1 cellular context compared by ENCODE assay signal in genomic region chr4:140153744-140154571, GRCh38.
A peak's percentile ranks its signal among the peaks of the same experiment; 100 is the strongest.
TF ChIP-seq lines count a peak whose summit lies in the region.

MAML3 (minus strand) TSS chr4:140154184; CDS start chr4:140153327, 857 bp downstream.

TF ChIP-seq in HepG2, 621 proteins besides CTCF, POLR2A, EP300 and RAD21 (continued from another document and continues in another):
- TF ChIP-seq SKIL (CRISPR knock-in tag; IDR thresholded peaks at IDR 0.05; ENCODE audit: borderline replicate concordance) (peak; percentile 63), TFDP2 (CRISPR knock-in tag; IDR thresholded peaks at IDR 0.05) (peak; percentile 42; the same call in 1 of the 2 replicates), ETV6 (CRISPR knock-in tag; conservative IDR thresholded peaks at IDR 0.05) (peak; percentile 43; the same call in 1 of the 2 replicates), PHF21A (CRISPR knock-in tag; IDR thresholded peaks at IDR 0.05) (peak; percentile 41; the same call in 1 of the 2 replicates), ZNF367 (CRISPR knock-in tag; IDR thresholded peaks at IDR 0.05; ENCODE audit: borderline replicate concordance) (no peak; the same call in 1 of the 2 replicates), RBM22 (optimal IDR thresholded peaks at IDR 0.05; ENCODE audit: low read length) (no peak), ZNF576 (CRISPR knock-in tag; IDR thresholded peaks at IDR 0.05) (no peak), SALL2 (CRISPR knock-in tag; IDR thresholded peaks at IDR 0.05) (peak; percentile 79), FOXK1 (CRISPR knock-in tag; IDR thresholded peaks at IDR 0.05; ENCODE audit: borderline replicate concordance, low read depth) (peak; percentile 90; the same call in 1 of the 2 replicates), ZNF556 (CRISPR knock-in tag; IDR thresholded peaks at IDR 0.05; ENCODE audit: borderline replicate concordance) (0 out of 2 replicates have a peak, but pooled peaks have one; percentile 30), MED13 (CRISPR knock-in tag; IDR thresholded peaks at IDR 0.05) (0 out of 2 replicates have a peak, but pooled peaks have one; percentile 64), ZNF564 (CRISPR knock-in tag; IDR thresholded peaks at IDR 0.05) (0 out of 2 replicates have a peak, but pooled peaks have one; percentile 48), ZNF451 (CRISPR knock-in tag; IDR thresholded peaks at IDR 0.05) (0 out of 2 replicates have a peak, but pooled peaks have one; percentile 27), THAP11 (CRISPR knock-in tag; IDR thresholded peaks at IDR 0.05) (peak; percentile 72), KLF6 (CRISPR knock-in tag; IDR thresholded peaks at IDR 0.05) (0 out of 2 replicates have a peak, but pooled peaks have one; percentile 50), ZNF687 (CRISPR knock-in tag; IDR thresholded peaks at IDR 0.05) (peak; percentile 85), ZBTB21 (CRISPR knock-in tag; IDR thresholded peaks at IDR 0.05) (no peak), PRDM15 (CRISPR knock-in tag; IDR thresholded peaks at IDR 0.05) (peak; percentile 100), SMAD1 (CRISPR knock-in tag; IDR thresholded peaks at IDR 0.05; ENCODE audit: borderline replicate concordance, low read depth) (0 out of 2 replicates have a peak, but pooled peaks have one; percentile 34), PITX1 (CRISPR knock-in tag; IDR thresholded peaks at IDR 0.05) (no peak), ZBTB25 (CRISPR knock-in tag; IDR thresholded peaks at IDR 0.05) (0 out of 2 replicates have a peak, but pooled peaks have one; percentile 24), SOX6 (IDR thresholded peaks at IDR 0.05) (no peak), SOX6 (CRISPR knock-in tag; IDR thresholded peaks at IDR 0.05) (peak; percentile 64), CBX5 (CRISPR knock-in tag; IDR thresholded peaks at IDR 0.05; ENCODE audit: borderline replicate concordance) (peak; percentile 92), GFI1 (CRISPR knock-in tag; IDR thresholded peaks at IDR 0.05; ENCODE audit: borderline replicate concordance) (no peak; the same call in 1 of the 2 replicates), IRF9 (CRISPR knock-in tag; IDR thresholded peaks at IDR 0.05; ENCODE audit: borderline replicate concordance) (0 out of 2 replicates have a peak, but pooled peaks have one; percentile 27), FOXA3 (CRISPR knock-in tag; IDR thresholded peaks at IDR 0.05) (peak; percentile 92), TFAP4 (IDR thresholded peaks at IDR 0.05; ENCODE audit: borderline replicate concordance, low read depth) (peak; percentile 14; the same call in 1 of the 2 replicates), SATB2 (CRISPR knock-in tag; IDR thresholded peaks at IDR 0.05) (no peak), ZNF577 (CRISPR knock-in tag; IDR thresholded peaks at IDR 0.05; ENCODE audit: borderline replicate concordance, low read depth) (no peak), ZBTB46 (CRISPR knock-in tag; IDR thresholded peaks at IDR 0.05; ENCODE audit: borderline replicate concordance) (no peak), HOXA3 (CRISPR knock-in tag; IDR thresholded peaks at IDR 0.05) (peak; percentile 76; the same call in 1 of the 2 replicates), XRCC5 (optimal IDR thresholded peaks at IDR 0.05; ENCODE audit: low read length) (peak; percentile 98), ZNF30 (CRISPR knock-in tag; IDR thresholded peaks at IDR 0.05) (no peak), HIC2 (CRISPR knock-in tag; IDR thresholded peaks at IDR 0.05; ENCODE audit: low read depth) (no peak), FIP1L1 (IDR thresholded peaks at IDR 0.05; ENCODE audit: borderline replicate concordance, insufficient read depth, low read depth, low read length) (no peak), TARDBP (CRISPR knock-in tag; IDR thresholded peaks at IDR 0.05) (peak; percentile 55; the same call in 1 of the 2 replicates), FOXM1 (CRISPR knock-in tag; IDR thresholded peaks at IDR 0.05) (0 out of 2 replicates have a peak, but pooled peaks have one; percentile 20), ZNF781 (CRISPR knock-in tag; IDR thresholded peaks at IDR 0.05; ENCODE audit: borderline replicate concordance, not compliant biosample characterization) (no peak), NR3C1 (CRISPR knock-in tag; IDR thresholded peaks at IDR 0.05) (no peak)
